Comparison of ENCODE assay signal across 10 cellular contexts in the genomic region with DNA sequence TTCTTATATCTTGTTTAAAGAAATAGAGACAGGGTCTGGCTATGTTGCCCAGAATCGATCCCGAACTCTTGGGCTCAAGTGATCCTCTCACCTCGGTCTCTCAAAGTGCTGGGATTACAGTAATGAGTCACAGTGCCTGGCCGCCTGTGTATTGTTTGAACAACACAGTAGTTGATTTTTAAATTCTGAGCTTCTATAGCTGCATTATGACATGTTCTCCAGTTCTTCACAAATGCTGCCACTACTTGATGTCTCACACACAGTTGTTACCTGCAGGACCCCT. TPM values are rescaled to one million over a fixed set of nuclear protein-coding genes. Genes with fewer than 3 reads are reported as not detected.
DNase-seq lines count a peak whose midpoint lies in the region; ATAC-seq and TF ChIP-seq lines count a peak whose summit lies in the region.
"Had no signal": no experiment of that assay in that cellular context is flagged by ENCODE, and none has a peak within 500 bp of the region (broad histone marks: within the 10 kb centered on the region; RNA-seq: fewer than 3 reads in every experiment).

No MANE protein-coding gene starts in this region.

- H3K9me3 ChIP-seq in Peyer's patch: no peaks in the 10 kb centered on the region
- no peaks in the 10 kb centered on the region for H3K9me3 ChIP-seq in esophagus muscularis mucosa
- H3K9me3 ChIP-seq in prostate gland: no peaks in the 10 kb centered on the region

- H3K27me3 ChIP-seq in Peyer's patch (no peaks in the 10 kb centered on the region), esophagus muscularis mucosa (no peaks in the 10 kb centered on the region), prostate gland (replicated peaks; ENCODE audit: insufficient read depth) (no peaks in the 10 kb centered on the region)

- H3K27ac Mint-ChIP-seq in endothelial cell (ENCODE audit: unreplicated experiment): no peak overlapping the region

- no peaks in the 10 kb centered on the region for H3K36me3 ChIP-seq in Peyer's patch
- no peaks in the 10 kb centered on the region for H3K36me3 ChIP-seq in esophagus muscularis mucosa
- H3K36me3 ChIP-seq in prostate gland: no peaks in the 10 kb centered on the region

- H3K9me3 Mint-ChIP-seq in endothelial cell (ENCODE audit: unreplicated experiment): no peaks in the 10 kb centered on the region

- 83% methylated on average over 4 of the region's 4 CpGs for WGBS in esophagus muscularis mucosa
- WGBS in prostate gland: 56% methylated on average over 4 of the region's 4 CpGs

- peaks cover 15% of the 10 kb centered on the region for H3K4me1 Mint-ChIP-seq in endothelial cell (ENCODE audit: unreplicated experiment)

- DNase-seq in COLO668 (lab: John Stamatoyannopoulos, UW; ENCODE audit: unreplicated experiment): peak; percentile 35
- peak in 1 of 3 donors; percentile 65 for DNase-seq in Peyer's patch
- DNase-seq in esophagus muscularis mucosa (ENCODE audit: extremely low spot score): no peak
- no peak for DNase-seq in prostate gland (ENCODE audit: low spot score)
- no peak for DNase-seq in NOMO-1 treated with DMSO at 0.1 percent for 48 hours (lab: John Stamatoyannopoulos, UW; ENCODE audit: unreplicated experiment)
- DNase-seq in NAMALWA (ENCODE audit: low spot score): no peak
- DNase-seq in endothelial cell (ENCODE audit: low spot score): no peak
- DNase-seq: COR-L47, T-helper 1 cell had no signal

- H3K27me3 Mint-ChIP-seq in endothelial cell (ENCODE audit: unreplicated experiment): peaks cover 2% of the 10 kb centered on the region

- no peak overlapping the region for H3K4me3 Mint-ChIP-seq in endothelial cell (ENCODE audit: unreplicated experiment)

- H3K4me1 ChIP-seq in Peyer's patch: peaks cover 0 to 30% (median 0%) of the 10 kb centered on the region in 4 donors
- H3K4me1 ChIP-seq in esophagus muscularis mucosa: peaks cover 15 to 29% (median 25%) of the 10 kb centered on the region in 4 donors
- H3K4me1 ChIP-seq in prostate gland (replicated peaks): peaks cover 6% of the 10 kb centered on the region

- intact Hi-C loops in esophagus muscularis mucosa (cut with DNase I) (no loop called here), prostate gland (cut with DNase I) (no loop called here)

- TF ChIP-seq EP300 in esophagus muscularis mucosa (IDR thresholded peaks at IDR 0.05): no peak

- TF ChIP-seq CTCF in Peyer's patch (IDR thresholded peaks at IDR 0.05) (no peak), esophagus muscularis mucosa (IDR thresholded peaks at IDR 0.05) (no peak), prostate gland (IDR thresholded peaks at IDR 0.05) (no peak), endothelial cell (IDR thresholded peaks at IDR 0.05; ENCODE audit: unreplicated experiment) (no peak)

- H3K4me3 ChIP-seq in Peyer's patch (no peak overlapping the region), esophagus muscularis mucosa (no peak overlapping the region), prostate gland (no peak overlapping the region)

- H3K27ac ChIP-seq in Peyer's patch (peak overlapping the region; percentile 0 to 78 (median 48)), esophagus muscularis mucosa (replicated peaks in 1 of 4) (peak overlapping the region; percentile 64 to 73 (median 70)), prostate gland (peak overlapping the region; percentile 67 to 86)

- no peak for ATAC-seq in GM21381 (IDR thresholded peaks at IDR 0.05; ENCODE audit: unreplicated experiment)

- TF ChIP-seq POLR2A in Peyer's patch (IDR thresholded peaks at IDR 0.05) (no peak), esophagus muscularis mucosa (IDR thresholded peaks at IDR 0.05; ENCODE audit: low read depth) (no peak), prostate gland (IDR thresholded peaks at IDR 0.05) (no peak)

- no peaks in the 10 kb centered on the region for H3K36me3 Mint-ChIP-seq in endothelial cell (ENCODE audit: low read depth, unreplicated experiment)

RNA-seq across cellular contexts. Expression of a gene that starts 7.7 kb away (rescaled TPM):
- total RNA-seq in Peyer's patch (100 to 1,000 TPM in 3 of 4 donors, 10 to 100 TPM in 1; 61.6 to 488 (median 202) TPM), esophagus muscularis mucosa (1,000 to 10,000 TPM in 3 of 4 donors, 100 to 1,000 TPM in 1; 809 to 1,532 (median 1,203) TPM), prostate gland (100 to 1,000 TPM; 391 to 554 TPM), endothelial cell (ENCODE audit: unreplicated experiment) (292 TPM)
